9 cellular contexts compared by ENCODE assay signal in genomic region chr16:84423416-84423837, GRCh38. TPM values are rescaled to one million over a fixed set of nuclear protein-coding genes. Genes with fewer than 3 reads are reported as not detected.
A peak's percentile ranks its signal among the peaks of the same experiment; 100 is the strongest.
DNase-seq lines count a peak whose midpoint lies in the region; ATAC-seq and TF ChIP-seq lines count a peak whose summit lies in the region.
"Had no signal": no experiment of that assay in that cellular context is flagged by ENCODE, and none has a peak within 500 bp of the region (broad histone marks: within the 10 kb centered on the region; RNA-seq: fewer than 3 reads in every experiment).

No MANE protein-coding gene starts in this region.

- intact Hi-C loops in MCF 10A (cut with micrococcal nuclease) (no loop called here), breast epithelium (cut with DNase I; ENCODE audit: low total_unique reads) (no loop called here)

- H3K9ac ChIP-seq in OCI-LY1 (ENCODE audit: low read length): no peak overlapping the region

- H3K27me3 ChIP-seq in breast epithelium: no peaks in the 10 kb centered on the region
- no peaks in the 10 kb centered on the region for H3K27me3 ChIP-seq in OCI-LY1 (ENCODE audit: insufficient read depth, low read length)

- H3K4me2 ChIP-seq in OCI-LY1 (ENCODE audit: low read length): peak overlapping the region; percentile 39

- H3K4me1 ChIP-seq in breast epithelium: no peaks in the 10 kb centered on the region
- no peaks in the 10 kb centered on the region for H3K4me1 ChIP-seq in OCI-LY1 (ENCODE audit: insufficient read depth, low read length, severe bottlenecking)

- no peak for TF ChIP-seq CTCF in MCF 10A (IDR thresholded peaks at IDR 0.05; ENCODE audit: unreplicated experiment)
- no peak for TF ChIP-seq CTCF in breast epithelium (IDR thresholded peaks at IDR 0.05)
- TF ChIP-seq CTCF in OCI-LY1 (IDR thresholded peaks at IDR 0.05; ENCODE audit: low read length): no peak

- H2AFZ ChIP-seq in OCI-LY1 (ENCODE audit: low read length): peak overlapping the region; percentile 99

- CTCF ChIA-PET in MCF 10A (lab: Yijun Ruan, JAX): interaction anchor here (0.6 kb wide), 1 partner anchor 146 kb away, joined by 3 read pairs; no protein-coding TSS in a partner anchor

- ATAC-seq in esophagus mucosa: peak; percentile 69
- no peak for ATAC-seq in GM21515 (IDR thresholded peaks at IDR 0.05; ENCODE audit: unreplicated experiment)
- ATAC-seq in GM18511 (IDR thresholded peaks at IDR 0.05; ENCODE audit: unreplicated experiment): no peak

- no peak overlapping the region for H3K4me3 Mint-ChIP-seq in MCF 10A (ENCODE audit: unreplicated experiment)

- H3K9me3 Mint-ChIP-seq in MCF 10A (ENCODE audit: unreplicated experiment): no peaks in the 10 kb centered on the region

- no peaks in the 10 kb centered on the region for H4K20me1 ChIP-seq in OCI-LY1 (ENCODE audit: insufficient read depth, low read length)

- H3F3A ChIP-seq in OCI-LY1 (ENCODE audit: insufficient read depth, low read length): no peaks in the 10 kb centered on the region

- H3K27me3 Mint-ChIP-seq in MCF 10A (ENCODE audit: insufficient read depth, unreplicated experiment): peaks cover 34% of the 10 kb centered on the region

- H3K9me3 ChIP-seq in breast epithelium (no peaks in the 10 kb centered on the region), OCI-LY1 (ENCODE audit: low read length) (peaks cover 8% of the 10 kb centered on the region)

- H3K9me2 ChIP-seq in OCI-LY1 (ENCODE audit: low read depth, low read length): no peaks in the 10 kb centered on the region

- H3K36me3 ChIP-seq in breast epithelium (no peaks in the 10 kb centered on the region), OCI-LY1 (ENCODE audit: insufficient read depth, low read length) (peaks cover 3% of the 10 kb centered on the region; the same call in 1 of the 2 replicates)

- H3K36me3 Mint-ChIP-seq in MCF 10A (ENCODE audit: insufficient read depth, unreplicated experiment): no peaks in the 10 kb centered on the region

- H3K27ac ChIP-seq in breast epithelium: no peak overlapping the region
- no peak overlapping the region for H3K27ac ChIP-seq in OCI-LY1 (ENCODE audit: low read depth, low read length, poor library complexity, severe bottlenecking)
- H3K27ac ChIP-seq: epithelial cell of prostate had no signal

- no peaks in the 10 kb centered on the region for H3K4me1 Mint-ChIP-seq in MCF 10A (ENCODE audit: insufficient read depth, unreplicated experiment)

- H3K4me3 ChIP-seq in breast epithelium (no peak overlapping the region), OCI-LY1 (ENCODE audit: low read depth, low read length, poor library complexity, severe bottlenecking) (peak overlapping the region; percentile 28)

- TF ChIP-seq POLR2A in breast epithelium (IDR thresholded peaks at IDR 0.05): no peak

- peak; percentile 34 for DNase-seq in MCF 10A (ENCODE audit: unreplicated experiment)
- no peak for DNase-seq in breast epithelium (ENCODE audit: low spot score in 2 of 2)
- DNase-seq in stromal cell of bone marrow (ENCODE audit: low read depth): peak; percentile 10
- no peak for DNase-seq in NCI-H2107 treated with DMSO at 0.1 percent for 48 hours (lab: John Stamatoyannopoulos, UW; ENCODE audit: unreplicated experiment)

- H3K79me2 ChIP-seq in OCI-LY1 (ENCODE audit: insufficient read depth, low read length): no peaks in the 10 kb centered on the region

- H3K27ac Mint-ChIP-seq in MCF 10A (ENCODE audit: low read depth, unreplicated experiment): no peak overlapping the region

- BruUV-seq in MCF 10A (replicated peaks; lab: Mats Ljungman, UMichigan): no TSS peak

- POLR2A ChIA-PET in MCF 10A (lab: Yijun Ruan, JAX): no interaction called here

RNA-seq across cellular contexts. Expression of gene ATP2C2, which starts 55.1 kb away (rescaled TPM):
- total RNA-seq in MCF 10A (2022) (not detected in 2 replicates), breast epithelium (10 to 100 TPM in 1 of 3 donors, 1 to 10 TPM in 1, not detected in 1; 6.0 to 28.5 TPM), esophagus mucosa (6.9 TPM)

Comparison
In these comparisons a context has a peak if more than half of its experiments do, and no peak if none do; other contexts are left out.
1. DNase-seq: peak in MCF 10A (single experiment) and stromal cell of bone marrow (single experiment); none in breast epithelium (0 of 2) and NCI-H2107 treated with DMSO at 0.1 percent for 48 hours (single experiment).